1 cellular context compared by ENCODE assay signal in genomic region chr4:3472411-3473141, GRCh38.
TF ChIP-seq lines count a peak whose summit lies in the region.

No MANE protein-coding gene starts in this region.

TF ChIP-seq in H1, 55 proteins besides CTCF, POLR2A, EP300 and RAD21:
- TF ChIP-seq HDAC2 (IDR thresholded peaks at IDR 0.05; ENCODE audit: borderline replicate concordance in 1 of 2, low read depth in 2 of 2, low read length in 2 of 2) (no peak), KDM5A (IDR thresholded peaks at IDR 0.05; ENCODE audit: low read length) (no peak)
